Comparison of ENCODE assay signal across 11 cellular contexts in genomic region chr1:206513312-206514111, GRCh38. TPM values are rescaled to one million over a fixed set of nuclear protein-coding genes. Genes with fewer than 3 reads are reported as not detected.
DNase-seq lines count a peak whose midpoint lies in the region; ATAC-seq, FAIRE-seq and TF ChIP-seq lines count a peak whose summit lies in the region.
"Had no signal": no experiment of that assay in that cellular context is flagged by ENCODE, and none has a peak within 500 bp of the region (broad histone marks: within the 10 kb centered on the region; RNA-seq: fewer than 3 reads in every experiment).

No MANE protein-coding gene starts in this region.

- DNase-seq in IMR-90 (peak; percentile 87), mammary epithelial cell (peak; percentile 94), lower lobe of right lung (no peak), urothelium cell line (ENCODE audit: low spot score) (peak; percentile 89)
- DNase-seq in activated naive CD8-positive, alpha-beta T cell treated with anti-CD3 and anti-CD28 coated beads, Interleukin-2, amount 50 U/mL, for 24 hours = no peak
- DNase-seq: naive B cell, NCI-H2081 treated with DMSO at 0.1 percent for 48 hours had no signal

- H3K4me2 ChIP-seq in IMR-90 (ENCODE audit: low read depth, low read length) (peak overlapping the region; percentile 38), mammary epithelial cell (ENCODE audit: insufficient read depth, low read depth, low read length) (peak overlapping the region; percentile 71)

- H3K18ac ChIP-seq in IMR-90 (ENCODE audit: low read depth, low read length) = peak overlapping the region; percentile 28

- peak overlapping the region; percentile 26; the same call in 1 of the 2 replicates for H3K27ac ChIP-seq in IMR-90 (ENCODE audit: insufficient read depth, low read length)
- peak overlapping the region; percentile 91 for H3K27ac ChIP-seq in mammary epithelial cell (ENCODE audit: insufficient read depth, low read depth, low read length)
- H3K27ac ChIP-seq in lower lobe of right lung = peak overlapping the region; percentile 80

- H3K4me3 Mint-ChIP-seq in activated naive CD8-positive, alpha-beta T cell treated with anti-CD3 and anti-CD28 coated beads, Interleukin-2, amount 50 U/mL, for 24 hours = no peak overlapping the region
- H3K4me3 Mint-ChIP-seq: stimulated activated effector memory CD8-positive, alpha-beta T cell treated with anti-CD3 and anti-CD28 coated beads, Interleukin-12 subunit alpha, Interleukin-12 subunit beta, amount 100 ng/mL, for 72 hours; WTC11 had no signal

- H3K9me3 ChIP-seq in IMR-90 (ENCODE audit: control insufficient read depth, insufficient read depth, low read length) (no peaks in the 10 kb centered on the region), mammary epithelial cell (replicated peaks; ENCODE audit: insufficient read depth, low read length) (no peaks in the 10 kb centered on the region), lower lobe of right lung (no peaks in the 10 kb centered on the region)

- in situ Hi-C loops in IMR-90 (cut with MboI; ENCODE audit: low sequenced_read_pairs) (no loop called here), mammary epithelial cell (cut with MboI; ENCODE audit: low sequenced_read_pairs in 2 of 2) (no loop called here)

- H4K20me1 ChIP-seq in IMR-90 (ENCODE audit: insufficient read depth, low read length) (no peaks in the 10 kb centered on the region), mammary epithelial cell (ENCODE audit: insufficient read depth, low read length) (no peaks in the 10 kb centered on the region)

- peak overlapping the region; percentile 46 to 85; a peak in 3 of 4 replicates for H4K8ac ChIP-seq in IMR-90 (ENCODE audit: low read depth in 2 of 2, low read length in 2 of 2)

- H3K4me3 ChIP-seq in IMR-90 (ENCODE audit: insufficient read depth, low read depth, low read length) (no peak overlapping the region), mammary epithelial cell (replicated peaks in 1 of 3; ENCODE audit: insufficient read depth in 1 of 3, low read depth in 2 of 3, low read length in 3 of 3) (peak overlapping the region in 2 of 3 experiments; percentile 7 to 14), lower lobe of right lung (no peak overlapping the region)

- no peak overlapping the region; the same call in 1 of the 2 replicates for H3K23ac ChIP-seq in IMR-90 (ENCODE audit: low read depth, low read length)

- H3K27ac Mint-ChIP-seq in activated naive CD8-positive, alpha-beta T cell treated with anti-CD3 and anti-CD28 coated beads, Interleukin-2, amount 50 U/mL, for 24 hours = no peak overlapping the region
- H3K27ac Mint-ChIP-seq: stimulated activated effector memory CD8-positive, alpha-beta T cell treated with anti-CD3 and anti-CD28 coated beads, Interleukin-12 subunit alpha, Interleukin-12 subunit beta, amount 100 ng/mL, for 72 hours; WTC11 had no signal

- H3K4me1 ChIP-seq in IMR-90 (ENCODE audit: control insufficient read depth, insufficient read depth, low read length) = peaks cover 21% of the 10 kb centered on the region
- peaks cover 49% of the 10 kb centered on the region for H3K4me1 ChIP-seq in mammary epithelial cell (ENCODE audit: insufficient read depth, low read length)
- peaks cover 70% of the 10 kb centered on the region for H3K4me1 ChIP-seq in lower lobe of right lung

- 0 out of 2 replicates have a peak overlapping the region, but pooled peaks have one; percentile 15 for H3K56ac ChIP-seq in IMR-90 (ENCODE audit: extremely low read depth, insufficient read depth, low read length)

- H4K91ac ChIP-seq in IMR-90 (ENCODE audit: insufficient read depth, low read depth, low read length) = peak overlapping the region; percentile 75

- no peaks in the 10 kb centered on the region for H3K9me3 Mint-ChIP-seq in activated naive CD8-positive, alpha-beta T cell treated with anti-CD3 and anti-CD28 coated beads, Interleukin-2, amount 50 U/mL, for 24 hours
- H3K9me3 Mint-ChIP-seq: naive B cell; stimulated activated effector memory CD8-positive, alpha-beta T cell treated with anti-CD3 and anti-CD28 coated beads, Interleukin-12 subunit alpha, Interleukin-12 subunit beta, amount 100 ng/mL, for 72 hours; WTC11 had no signal

- TF ChIP-seq RAD21 in IMR-90 (IDR thresholded peaks at IDR 0.05; ENCODE audit: low read length) = 0 out of 2 replicates have a peak, but pooled peaks have one; percentile 9

- peak overlapping the region; percentile 95 for H2BK20ac ChIP-seq in IMR-90 (ENCODE audit: low read depth, low read length)

- peaks cover 16% of the 10 kb centered on the region for H3K4me1 Mint-ChIP-seq in activated naive CD8-positive, alpha-beta T cell treated with anti-CD3 and anti-CD28 coated beads, Interleukin-2, amount 50 U/mL, for 24 hours

- intact Hi-C loops in IMR-90 (cut with micrococcal nuclease) = no loop called here
- intact Hi-C loops in mammary epithelial cell (cut with micrococcal nuclease) = loop anchor here (1.0 kb wide), 1 partner anchor 12 kb away; no protein-coding TSS in a partner anchor
- intact Hi-C loops in lower lobe of right lung (cut with DNase I) = no loop called here

- peak overlapping the region; percentile 43 for H2BK5ac ChIP-seq in IMR-90 (ENCODE audit: low read depth, low read length, poor library complexity, severe bottlenecking)

- peak overlapping the region; percentile 48; the same call in 1 of the 2 replicates for H4K5ac ChIP-seq in IMR-90 (ENCODE audit: low read depth, low read length)

- H3K36me3 Mint-ChIP-seq in activated naive CD8-positive, alpha-beta T cell treated with anti-CD3 and anti-CD28 coated beads, Interleukin-2, amount 50 U/mL, for 24 hours (ENCODE audit: low read depth) = no peaks in the 10 kb centered on the region
- H3K36me3 Mint-ChIP-seq: naive B cell, WTC11 had no signal

- H2BK15ac ChIP-seq in IMR-90 (ENCODE audit: low read depth, low read length) = peak overlapping the region; percentile 77; the same call in 2 of the 3 replicates

- no peak for TF ChIP-seq CTCF in IMR-90 (conservative IDR thresholded peaks at IDR 0.05; ENCODE audit: low read depth, low read length)
- TF ChIP-seq CTCF in mammary epithelial cell (conservative IDR thresholded peaks at IDR 0.05 in 1 of 2, IDR thresholded peaks at IDR 0.05 in 1 of 2; ENCODE audit: extremely low read depth in 1 of 2, insufficient read depth in 1 of 2, low read depth in 1 of 2, low read length in 2 of 2) = no peak
- no peak for TF ChIP-seq CTCF in lower lobe of right lung (IDR thresholded peaks at IDR 0.05)

- peak overlapping the region; percentile 44 for H3K14ac ChIP-seq in IMR-90 (replicated peaks; ENCODE audit: low read depth, low read length)

- peaks cover 0 to 7% of the 10 kb centered on the region in 2 experiments; a peak in 1 of 4 replicates for H3K79me1 ChIP-seq in IMR-90 (ENCODE audit: low read depth in 1 of 2, low read length in 2 of 2)

- peak overlapping the region; percentile 57; the same call in 1 of the 2 replicates for H2AK5ac ChIP-seq in IMR-90 (ENCODE audit: low read depth, low read length)

- peaks cover 6% of the 10 kb centered on the region for H3K79me2 ChIP-seq in mammary epithelial cell (ENCODE audit: insufficient read depth, low read length)

- H2AK9ac ChIP-seq in IMR-90 (replicated peaks; ENCODE audit: low read depth, low read length, poor library complexity) = peak overlapping the region; percentile 79

- FAIRE-seq in urothelium cell line (lab: Jason Lieb, UNC) = no peak

- CTCF ChIA-PET in IMR-90 (lab: Yijun Ruan, JAX) = no interaction called here
- CTCF ChIA-PET in mammary epithelial cell (lab: Charles Lee; ENCODE audit: low non-redundant PET) = no interaction called here

- H2AFZ ChIP-seq in IMR-90 (replicated peaks; ENCODE audit: low read length, poor library complexity) (peak overlapping the region; percentile 90), mammary epithelial cell (ENCODE audit: low read depth, low read length) (peak overlapping the region; percentile 74)

- H3K36me3 ChIP-seq in IMR-90 (ENCODE audit: control insufficient read depth, insufficient read depth, low read length) (no peaks in the 10 kb centered on the region), mammary epithelial cell (ENCODE audit: insufficient read depth, low read length) (no peaks in the 10 kb centered on the region), lower lobe of right lung (no peaks in the 10 kb centered on the region)

- no peaks in the 10 kb centered on the region for H3K27me3 ChIP-seq in IMR-90 (ENCODE audit: control insufficient read depth, insufficient read depth, low read length)
- H3K27me3 ChIP-seq in mammary epithelial cell (ENCODE audit: insufficient read depth, low read length) = no peaks in the 10 kb centered on the region
- H3K27me3 ChIP-seq in lower lobe of right lung (ENCODE audit: low read depth) = no peaks in the 10 kb centered on the region

- peak overlapping the region; percentile 83 for H3K4ac ChIP-seq in IMR-90 (ENCODE audit: low read depth, low read length)

- H2BK120ac ChIP-seq in IMR-90 (ENCODE audit: low read depth, low read length) = peak overlapping the region; percentile 90

- BruUV-seq in IMR-90 (replicated peaks; lab: Mats Ljungman, UMichigan) = no TSS peak
- no TSS peak for BruUV-seq in mammary epithelial cell (replicated peaks; lab: Mats Ljungman, UMichigan)

- H3K9ac ChIP-seq in IMR-90 (ENCODE audit: low read depth, low read length) = no peak overlapping the region
- peak overlapping the region; percentile 62 for H3K9ac ChIP-seq in mammary epithelial cell (ENCODE audit: insufficient read depth, low read length)

- H3K27me3 Mint-ChIP-seq in activated naive CD8-positive, alpha-beta T cell treated with anti-CD3 and anti-CD28 coated beads, Interleukin-2, amount 50 U/mL, for 24 hours = peaks cover 30% of the 10 kb centered on the region

- dilution Hi-C loops in IMR-90 (cut with HindIII; ENCODE audit: low sequenced_read_pairs, unreplicated experiment) = no loop called here
- dilution Hi-C loops in mammary epithelial cell (cut with HindIII; ENCODE audit: low sequenced_read_pairs) = loop anchor here (5.0 kb wide), 1 partner anchor 66 kb away; no protein-coding TSS in a partner anchor

- POLR2A ChIA-PET in IMR-90 (lab: Charles Lee; ENCODE audit: unreplicated experiment) = no interaction called here

- H3K9me1 ChIP-seq in IMR-90 (ENCODE audit: insufficient read depth, low read length) = peaks cover 10% of the 10 kb centered on the region; the same call in 1 of the 2 replicates

- WGBS in IMR-90 (ENCODE audit: extremely low coverage in 2 of 2, insufficient read length in 1 of 2), 2 experiments = no CpG with 5 or more reads among the region's 11 CpGs
- WGBS in mammary epithelial cell (ENCODE audit: low coverage, missing lambda C conversion rate) = 0% methylated on average over 11 of the region's 11 CpGs

- TF ChIP-seq POLR2A in IMR-90 (IDR thresholded peaks at IDR 0.05; ENCODE audit: low read depth, low read length) = no peak

- peak; percentile 93 for ATAC-seq in IMR-90 (ENCODE audit: low read depth)
- ATAC-seq in lower lobe of right lung = peak; percentile 77 to 79
- no peak for ATAC-seq in HG02763 (IDR thresholded peaks at IDR 0.05; ENCODE audit: unreplicated experiment)
- no peak for ATAC-seq in activated naive CD8-positive, alpha-beta T cell treated with anti-CD3 and anti-CD28 coated beads, Interleukin-2, amount 50 U/mL, for 24 hours
- no peak for ATAC-seq in GM21367 (IDR thresholded peaks at IDR 0.05; ENCODE audit: unreplicated experiment)
- ATAC-seq: stimulated activated effector memory CD8-positive, alpha-beta T cell treated with anti-CD3 and anti-CD28 coated beads, Interleukin-12 subunit alpha, Interleukin-12 subunit beta, amount 100 ng/mL, for 72 hours; WTC11 had no signal

RNA-seq across cellular contexts. Expression of gene RASSF5, which starts 6.2 kb away (rescaled TPM):
- 0.18 and 0.56 TPM in 2 replicates for total RNA-seq in IMR-90 (2012; rRNA removed)
- polyA plus RNA-seq in IMR-90 (2012; rRNA removed) = 1.1 TPM in 2 replicates
- polyA plus RNA-seq in IMR-90 (2012; cell fraction: cytosol; rRNA removed) = 0.39 and 1.2 TPM in 2 replicates
- polyA plus RNA-seq in IMR-90 (2012; cell fraction: nucleus; rRNA removed; ENCODE audit: low replicate concordance) = 2.3 and 3.2 TPM in 2 replicates
- total RNA-seq in mammary epithelial cell = 1 to 10 TPM; 3.5 to 6.7 TPM
- polyA plus RNA-seq in mammary epithelial cell = 1.8 TPM
- polyA minus RNA-seq in mammary epithelial cell = 3.4 TPM
- total RNA-seq in lower lobe of right lung = 48.2 TPM

RNA-seq across cellular contexts. Expression of gene IKBKE, which starts 43.2 kb away (rescaled TPM):
- 21.4 and 24.0 TPM in 2 replicates for total RNA-seq in IMR-90 (2012; rRNA removed)
- polyA plus RNA-seq in IMR-90 (2012; rRNA removed) = 20.3 and 21.0 TPM in 2 replicates
- polyA plus RNA-seq in IMR-90 (2012; cell fraction: cytosol; rRNA removed) = 14.8 and 17.1 TPM in 2 replicates
- 47.3 and 62.4 TPM in 2 replicates for polyA plus RNA-seq in IMR-90 (2012; cell fraction: nucleus; rRNA removed; ENCODE audit: low replicate concordance)
- total RNA-seq in mammary epithelial cell = 10 to 100 TPM in 1 of 2 donors, 1 to 10 TPM in 1; 9.2 to 11.6 TPM
- polyA plus RNA-seq in mammary epithelial cell = 6.7 TPM
- 5.5 TPM for polyA minus RNA-seq in mammary epithelial cell
- total RNA-seq in lower lobe of right lung = 12.5 TPM

Comparison
In these comparisons a context has a peak if more than half of its experiments do, and no peak if none do; other contexts are left out.
1. ATAC-seq: peak in IMR-90 (single experiment) and lower lobe of right lung (2 of 2); none in HG02763 (single experiment), activated naive CD8-positive, alpha-beta T cell treated with anti-CD3 and anti-CD28 coated beads, Interleukin-2, amount 50 U/mL, for 24 hours (single experiment) and GM21367 (single experiment).
2. DNase-seq: peak in IMR-90 (single experiment), mammary epithelial cell (single experiment) and urothelium cell line (single experiment); none in lower lobe of right lung (single experiment) and activated naive CD8-positive, alpha-beta T cell treated with anti-CD3 and anti-CD28 coated beads, Interleukin-2, amount 50 U/mL, for 24 hours (single experiment).
3. H3K27ac ChIP-seq: peak in every context shown above with its lines; median percentile 91 in mammary epithelial cell; 80 in lower lobe of right lung; 26 in IMR-90.
4. H3K4me3 ChIP-seq: peak in mammary epithelial cell (2 of 3); none in IMR-90 (single experiment) and lower lobe of right lung (single experiment).